ENCODE assay signal across 23 cellular contexts in the genomic region with DNA sequence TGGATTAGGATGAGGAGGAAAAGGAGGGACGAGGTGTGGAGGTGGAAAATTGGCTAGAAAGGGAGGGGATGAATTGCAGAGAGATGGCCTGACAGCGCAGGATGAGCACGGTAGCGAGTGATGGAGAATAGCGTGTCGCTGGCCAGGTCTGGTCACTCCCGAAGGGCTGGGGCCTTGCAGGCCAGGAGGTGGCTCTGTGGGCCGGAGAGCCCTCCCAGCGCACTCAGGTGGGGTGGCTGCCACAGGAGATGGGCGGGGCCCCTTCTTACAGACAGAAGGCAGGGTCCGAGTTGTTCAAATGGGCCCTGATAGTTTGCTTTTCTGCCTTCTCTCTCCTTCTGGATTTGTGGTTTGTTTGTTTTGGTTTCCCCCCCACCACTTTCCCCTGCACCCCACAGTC. TPM values are rescaled to one million over a fixed set of nuclear protein-coding genes. Genes with fewer than 3 reads are reported as not detected.
A peak's percentile ranks its signal among the peaks of the same experiment; 100 is the strongest.
DNase-seq lines count a peak whose midpoint lies in the region; ATAC-seq, FAIRE-seq and TF ChIP-seq lines count a peak whose summit lies in the region.
"Had no signal": no experiment of that assay in that cellular context is flagged by ENCODE, and none has a peak within 500 bp of the region (broad histone marks: within the 10 kb centered on the region; RNA-seq: fewer than 3 reads in every experiment).

No MANE protein-coding gene starts in this region.

- H3K4me3 ChIP-seq in BLaER1 treated with 17β-estradiol and CSF1 and Interleukin-3, amounts not matched to agents 10 nM and 100 nM, result no peak overlapping the region
- no peak overlapping the region for H3K4me3 ChIP-seq in PC-3 (ENCODE audit: low read length)
- no peak overlapping the region for H3K4me3 ChIP-seq in H1 (ENCODE audit: extremely low read depth in 1 of 4, insufficient read depth in 2 of 4, low read depth in 3 of 4, low read length in 4 of 4)
- no peak overlapping the region for H3K4me3 ChIP-seq in neuronal stem cell (ENCODE audit: low read length in 2 of 2)
- H3K4me3 ChIP-seq: thoracic aorta had no signal

- no peaks in the 10 kb centered on the region for H3K23me2 ChIP-seq in H1 (ENCODE audit: low read depth, low read length)

- no peak overlapping the region for H2BK120ac ChIP-seq in H1 (replicated peaks; ENCODE audit: low read depth, low read length)
- no peak overlapping the region for H2BK120ac ChIP-seq in neuronal stem cell (ENCODE audit: low read depth, low read length)

- peak overlapping the region in 1 of 11 experiments; percentile 13; a peak in 1 of 22 replicates for H3K27ac ChIP-seq in BLaER1 treated with 17β-estradiol and CSF1 and Interleukin-3, amounts not matched to agents 10 nM and 100 nM
- 0 out of 2 replicates have a peak overlapping the region, but pooled peaks have one; percentile 4 for H3K27ac ChIP-seq in PC-3 (ENCODE audit: low read length)
- no peak overlapping the region for H3K27ac ChIP-seq in H1 (ENCODE audit: low read depth, low read length)
- H3K27ac ChIP-seq in neuronal stem cell (replicated peaks; ENCODE audit: low read length), result no peak overlapping the region
- H3K27ac ChIP-seq: thoracic aorta had no signal

- no peak for TF ChIP-seq RAD21 in H1 (IDR thresholded peaks at IDR 0.05 in 1 of 2, conservative IDR thresholded peaks at IDR 0.05 in 1 of 2; ENCODE audit: low read depth in 2 of 2, low read length in 2 of 2)

- H3K9me2 ChIP-seq in PC-3 (replicated peaks; ENCODE audit: low read length), result no peaks in the 10 kb centered on the region

- no TSS peak for BruUV-seq in PC-3 (replicated peaks; lab: Mats Ljungman, UMichigan)

- H3K4me1 ChIP-seq in BLaER1 treated with 17β-estradiol and CSF1 and Interleukin-3, amounts not matched to agents 10 nM and 100 nM, result peaks cover 16 to 30% (median 24%) of the 10 kb centered on the region in 10 experiments
- H3K4me1 ChIP-seq in PC-3 (ENCODE audit: insufficient read depth, low read length), result peaks cover 19% of the 10 kb centered on the region
- peaks cover 2 to 11% (median 6%) of the 10 kb centered on the region in 4 experiments; a peak in 4 of 7 replicates for H3K4me1 ChIP-seq in H1 (replicated peaks in 1 of 4; ENCODE audit: control insufficient read depth in 3 of 4, insufficient read depth in 4 of 4, low read length in 3 of 4)
- no peaks in the 10 kb centered on the region for H3K4me1 ChIP-seq in neuronal stem cell (ENCODE audit: control insufficient read depth in 2 of 2, insufficient read depth in 1 of 2, low read depth in 1 of 2, low read length in 2 of 2)

- H3K56ac ChIP-seq in H1 (replicated peaks; ENCODE audit: insufficient read length, low read depth, low read length), result no peak overlapping the region

- POLR2A ChIA-PET in PC-3 (lab: Charles Lee; ENCODE audit: unreplicated experiment), result no interaction called here
- POLR2A ChIA-PET in H1 (lab: Charles Lee; ENCODE audit: partially characterized antibody), result interaction anchor here (2.3 kb wide), 1 partner anchor 9 kb away, joined by 9 read pairs; no protein-coding TSS in a partner anchor

- no peak overlapping the region for H3K23ac ChIP-seq in H1 (ENCODE audit: insufficient read length)
- H3K23ac ChIP-seq in neuronal stem cell (ENCODE audit: low read depth, low read length, poor library complexity), result peak overlapping the region; percentile 80

- peak overlapping the region; percentile 77 for H4K91ac ChIP-seq in H1 (replicated peaks; ENCODE audit: insufficient read length, low read length)
- H4K91ac ChIP-seq in neuronal stem cell (ENCODE audit: low read depth, low read length, poor library complexity), result no peak overlapping the region

- no peaks in the 10 kb centered on the region for H3K36me3 ChIP-seq in BLaER1 treated with 17β-estradiol and CSF1 and Interleukin-3, amounts not matched to agents 10 nM and 100 nM
- no peaks in the 10 kb centered on the region for H3K36me3 ChIP-seq in PC-3 (ENCODE audit: low read depth, low read length)
- H3K36me3 ChIP-seq in H1 (ENCODE audit: control insufficient read depth in 2 of 4, insufficient read depth in 4 of 4, low read length in 3 of 4), result no peaks in the 10 kb centered on the region
- no peaks in the 10 kb centered on the region for H3K36me3 ChIP-seq in neuronal stem cell (replicated peaks in 1 of 2; ENCODE audit: control insufficient read depth in 2 of 2, insufficient read depth in 2 of 2, low read length in 2 of 2)
- H3K36me3 ChIP-seq: thoracic aorta had no signal

- no peak for FAIRE-seq in H1 (lab: Jason Lieb, UNC)
- FAIRE-seq: small intestine had no signal

- CTCF ChIA-PET in PC-3 (lab: Charles Lee), result no interaction called here
- CTCF ChIA-PET in H1 (lab: Charles Lee; ENCODE audit: partially characterized antibody), result interaction anchor here (0.6 to 2.5 kb wide), 8 partner anchors 10 to 87 kb away, joined by 3 to 11 read pairs (median 4); no protein-coding TSS in a partner anchor

- ATAC-seq in PC-3, result no peak
- ATAC-seq in GM18502 (IDR thresholded peaks at IDR 0.05; ENCODE audit: poor library complexity, unreplicated experiment), result no peak
- ATAC-seq: activated CD8-positive, alpha-beta T cell treated with anti-CD3 and anti-CD28 coated beads, Interleukin-2, amount 10 ng/mL, durations not matched to agents 7 days and 5 days; stimulated activated memory B cell treated with anti-CD40 and anti-IgM and Interleukin-4, amounts not matched to agents 10 μg/mL and 1 μg/mL and 100 μg/mL, for 72 hours had no signal

- TF ChIP-seq POLR2A in H1 (IDR thresholded peaks at IDR 0.05; ENCODE audit: control extremely low read depth in 1 of 2, low read depth in 2 of 2, low read length in 2 of 2), result no peak

- H2AK5ac ChIP-seq in H1 (ENCODE audit: low read depth, low read length), result no peak overlapping the region
- peak overlapping the region; percentile 9 for H2AK5ac ChIP-seq in neuronal stem cell (ENCODE audit: low read depth, low read length)

- no peaks in the 10 kb centered on the region for H3K79me1 ChIP-seq in H1 (ENCODE audit: low read depth, low read length)
- H3K79me1 ChIP-seq in neuronal stem cell (ENCODE audit: low read depth, low read length), result no peaks in the 10 kb centered on the region

- TF ChIP-seq CTCF in PC-3 (conservative IDR thresholded peaks at IDR 0.05; ENCODE audit: low read depth, low read length) (no peak), H1 (IDR thresholded peaks at IDR 0.05; ENCODE audit: control extremely low read depth in 1 of 3, insufficient read depth in 1 of 3, low read depth in 1 of 3, low read length in 3 of 3) (no peak)

- peaks cover 0 to 14% (median 9%) of the 10 kb centered on the region in 11 experiments; a peak in 15 of 22 replicates for H3K9me3 ChIP-seq in BLaER1 treated with 17β-estradiol and CSF1 and Interleukin-3, amounts not matched to agents 10 nM and 100 nM (replicated peaks in 1 of 11)
- no peaks in the 10 kb centered on the region for H3K9me3 ChIP-seq in PC-3 (ENCODE audit: low read length)
- H3K9me3 ChIP-seq in H1 (ENCODE audit: insufficient read depth in 2 of 2, low read depth in 1 of 2, low read length in 1 of 2), result no peaks in the 10 kb centered on the region
- no peaks in the 10 kb centered on the region for H3K9me3 ChIP-seq in neuronal stem cell (replicated peaks in 1 of 2; ENCODE audit: control insufficient read depth in 2 of 2, insufficient read depth in 1 of 2, low read depth in 1 of 2, low read length in 2 of 2)
- H3K9me3 ChIP-seq: thoracic aorta had no signal

- no peak overlapping the region for H2BK20ac ChIP-seq in H1 (ENCODE audit: low read length)

- H3K27me3 ChIP-seq in BLaER1 treated with 17β-estradiol and CSF1 and Interleukin-3, amounts not matched to agents 10 nM and 100 nM, result no peaks in the 10 kb centered on the region
- H3K27me3 ChIP-seq in PC-3 (ENCODE audit: low read length), result no peaks in the 10 kb centered on the region
- no peaks in the 10 kb centered on the region for H3K27me3 ChIP-seq in H1 (replicated peaks in 1 of 4; ENCODE audit: control insufficient read depth in 3 of 4, extremely low read depth in 1 of 4, insufficient read depth in 3 of 4, low read length in 3 of 4)
- H3K27me3 ChIP-seq in neuronal stem cell (ENCODE audit: control insufficient read depth in 3 of 3, insufficient read depth in 3 of 3, low read depth in 1 of 3, low read length in 3 of 3), result peaks cover 0 to 15% (median 0%) of the 10 kb centered on the region in 3 experiments

- no peak for DNase-seq in PC-3
- DNase-seq in H1 (ENCODE audit: low read depth in 1 of 2, low spot score in 2 of 2), result no peak
- DNase-seq in neuronal stem cell (ENCODE audit: low spot score), result no peak
- no peak for DNase-seq in NCI-H510A (lab: John Stamatoyannopoulos, UW)
- no peak for DNase-seq in SKM-1 (lab: John Stamatoyannopoulos, UW; ENCODE audit: unreplicated experiment)
- no peak for DNase-seq in DMS53 (lab: John Stamatoyannopoulos, UW)
- DNase-seq: activated CD4-positive, CD25-positive, alpha-beta regulatory T cell treated with anti-CD3 and anti-CD28 coated beads, Interleukin-2, amount 50 U/mL, for 72 hours; activated CD8-positive, alpha-beta T cell treated with anti-CD3 and anti-CD28 coated beads, Interleukin-2, amount 10 ng/mL, durations not matched to agents 7 days and 5 days; activated T-cell treated with anti-CD3 and anti-CD28 coated beads, Interleukin-2, amount 50 U/mL, for 24 hours; amniotic stem cell; caudate nucleus; CD4-positive, CD25-positive, alpha-beta regulatory T cell; dermis blood vessel endothelial cell; glutamatergic neuron; natural killer cell; NCI-H1417; RPMI8226; small intestine; SW 1271 had no signal

- H3F3A ChIP-seq in PC-3 (ENCODE audit: low read length, unreplicated experiment), result no peaks in the 10 kb centered on the region

- 0 out of 22 replicates have a peak, but pooled peaks cover 0 to 4% (median 0%) of the 10 kb centered on the region in 11 experiments for H4K20me1 ChIP-seq in BLaER1 treated with 17β-estradiol and CSF1 and Interleukin-3, amounts not matched to agents 10 nM and 100 nM
- H4K20me1 ChIP-seq in PC-3 (ENCODE audit: low read length) (no peaks in the 10 kb centered on the region), H1 (replicated peaks in 1 of 2; ENCODE audit: control insufficient read depth in 1 of 2, insufficient read depth in 2 of 2, low read length in 2 of 2) (no peaks in the 10 kb centered on the region)

- no peak for TF ChIP-seq EP300 in H1 (IDR thresholded peaks at IDR 0.05; ENCODE audit: borderline replicate concordance in 1 of 2, low read depth in 2 of 2, low read length in 2 of 2)

- no peak overlapping the region for H3K4ac ChIP-seq in H1 (replicated peaks; ENCODE audit: insufficient read length, low read depth, low read length)
- H3K4ac ChIP-seq in neuronal stem cell (ENCODE audit: low read length), result no peak overlapping the region

- no peak overlapping the region for H4K8ac ChIP-seq in H1 (ENCODE audit: extremely low read depth, insufficient read depth, low read length)
- H4K8ac ChIP-seq in neuronal stem cell (ENCODE audit: low read depth, low read length), result no peak overlapping the region

- H3K79me2 ChIP-seq in PC-3 (ENCODE audit: low read length) (no peaks in the 10 kb centered on the region), H1 (ENCODE audit: control insufficient read depth in 1 of 2, insufficient read depth in 2 of 2, low read length in 2 of 2) (no peaks in the 10 kb centered on the region)

- H2AFZ ChIP-seq in PC-3 (ENCODE audit: low read length) (no peak overlapping the region), H1 (ENCODE audit: low read length) (no peak overlapping the region), neuronal stem cell (ENCODE audit: low read length) (no peak overlapping the region)

- H4K5ac ChIP-seq in H1 (ENCODE audit: insufficient read length, low read depth, low read length), result no peak overlapping the region

- peak overlapping the region in 1 of 11 experiments; percentile 33; a peak in 1 of 22 replicates for H3K9ac ChIP-seq in BLaER1 treated with 17β-estradiol and CSF1 and Interleukin-3, amounts not matched to agents 10 nM and 100 nM
- H3K9ac ChIP-seq in PC-3 (ENCODE audit: low read length) (no peak overlapping the region), H1 (replicated peaks in 1 of 4; ENCODE audit: extremely low read depth in 1 of 4, low read depth in 3 of 4, low read length in 3 of 4) (no peak overlapping the region), neuronal stem cell (ENCODE audit: low read depth, low read length, poor library complexity) (no peak overlapping the region)

- H2BK15ac ChIP-seq in H1 (ENCODE audit: low read length) (peak overlapping the region; percentile 95; the same call in 1 of the 2 replicates), neuronal stem cell (ENCODE audit: low read length) (no peak overlapping the region)

- H3K18ac ChIP-seq in H1 (ENCODE audit: extremely low read depth, low read length) (no peak overlapping the region; the same call in 1 of the 2 replicates), neuronal stem cell (ENCODE audit: low read length) (no peak overlapping the region)

- no peak overlapping the region for H3K14ac ChIP-seq in H1 (ENCODE audit: insufficient read length)
- H3K14ac ChIP-seq in neuronal stem cell (ENCODE audit: low read length), result no peak overlapping the region

- intact Hi-C loops in PC-3 (cut with micrococcal nuclease), result no loop called here

- WGBS in H1 (ENCODE audit: extremely low coverage in 1 of 2, insufficient coverage in 1 of 2, insufficient read length in 1 of 2, insufficient replicate concordance in 2 of 2, low coverage in 1 of 2, low lambda C conversion rate in 2 of 2, missing lambda C conversion rate in 1 of 2), 2 experiments, result 87% methylated on average over 11 of the region's 11 CpGs; no CpG with 5 or more reads in 1 of the 2 experiments
- WGBS in neuronal stem cell (ENCODE audit: extremely low coverage in 2 of 2, insufficient read length in 2 of 2, insufficient replicate concordance in 1 of 2), 2 donors, result no CpG with 5 or more reads among the region's 11 CpGs

- H2BK5ac ChIP-seq in H1 (ENCODE audit: low read depth, low read length) (no peak overlapping the region), neuronal stem cell (ENCODE audit: low read length) (no peak overlapping the region)

- peak overlapping the region; percentile 30 to 75 (median 60); a peak in 21 of 22 replicates for H3K4me2 ChIP-seq in BLaER1 treated with 17β-estradiol and CSF1 and Interleukin-3, amounts not matched to agents 10 nM and 100 nM
- H3K4me2 ChIP-seq in PC-3 (ENCODE audit: low read length) (no peak overlapping the region), H1 (ENCODE audit: insufficient read depth in 1 of 2, low read depth in 2 of 2, low read length in 2 of 2) (no peak overlapping the region), neuronal stem cell (ENCODE audit: insufficient read depth, low read length, poor library complexity, severe bottlenecking) (no peak overlapping the region)

- H2BK12ac ChIP-seq in H1 (ENCODE audit: low read depth, low read length), result peak overlapping the region; percentile 68; the same call in 1 of the 2 replicates
- H2BK12ac ChIP-seq in neuronal stem cell (ENCODE audit: low read length), result no peak overlapping the region

RNA-seq across cellular contexts. Expression of gene THY1, which starts 37.2 kb away (rescaled TPM):
- total RNA-seq in PC-3 (2014; rRNA removed), result not detected in 2 replicates
- total RNA-seq in H1 (2021; fragmentation: NEBNext Ultra II Directional; extraction: Animal tissue kit (Norgen Biotek cat#: 25700)), result 259 and 286 TPM in 2 replicates
- polyA plus RNA-seq in H1 (2011; rRNA removed), result 2,050 and 2,479 TPM in 2 replicates
- polyA plus RNA-seq in H1 (2011; cell fraction: cytosol; rRNA removed), result 1,448 TPM
- polyA plus RNA-seq in H1 (2011; cell fraction: nucleus; rRNA removed), result 660 TPM
- 327 to 599 TPM (median 496 TPM) in 4 replicates for polyA plus RNA-seq in H1 (2012, experiment 1 of 2)
- polyA plus RNA-seq in H1 (2012, experiment 2 of 2), result 595 TPM
- 909 TPM for polyA plus RNA-seq in H1 (2013, experiment 1 of 2)
- 1,095 TPM for polyA plus RNA-seq in H1 (2013, experiment 2 of 2)
- 708 and 816 TPM in 2 replicates for polyA minus RNA-seq in H1 (2011; rRNA and poly(A)+ RNA removed)
- 233 TPM for polyA minus RNA-seq in H1 (2011; cell fraction: cytosol; rRNA and poly(A)+ RNA removed)
- polyA minus RNA-seq in H1 (2011; cell fraction: nucleus; rRNA and poly(A)+ RNA removed), result 264 TPM
- polyA plus RNA-seq in neuronal stem cell (2013, experiment 1 of 2), result 85.1 TPM
- polyA plus RNA-seq in neuronal stem cell (2013, experiment 2 of 2), result 84.3 TPM
- total RNA-seq: activated CD8-positive, alpha-beta T cell treated with anti-CD3 and anti-CD28 coated beads, Interleukin-2, amount 10 ng/mL, durations not matched to agents 7 days and 5 days; CD4-positive, CD25-positive, alpha-beta regulatory T cell; natural killer cell had no signal
- polyA plus RNA-seq: CD4-positive, CD25-positive, alpha-beta regulatory T cell had no signal

Comparison
In these comparisons a context has a peak if more than half of its experiments do, and no peak if none do; other contexts are left out.
1. H3K4me2 ChIP-seq: peak in BLaER1 treated with 17β-estradiol and CSF1 and Interleukin-3, amounts not matched to agents 10 nM and 100 nM (11 of 11); none in PC-3 (single experiment), H1 (0 of 2) and neuronal stem cell (single experiment).
2. RNA of gene THY1, which starts 37.2 kb away (total RNA-seq): 259 to 286 TPM in H1; not detected in PC-3; every median in the first group is over 100 times any median in the second.